26 cellular contexts compared by ENCODE assay signal in genomic region chr1:16172232-16172830, GRCh38. TPM values are rescaled to one million over a fixed set of nuclear protein-coding genes. Genes with fewer than 3 reads are reported as not detected.
DNase-seq lines count a peak whose midpoint lies in the region; ATAC-seq and TF ChIP-seq lines count a peak whose summit lies in the region.
"Had no signal": no experiment of that assay in that cellular context is flagged by ENCODE, and none has a peak within 500 bp of the region (broad histone marks: within the 10 kb centered on the region; RNA-seq: fewer than 3 reads in every experiment).

No MANE protein-coding gene starts in this region.

- H2BK15ac ChIP-seq in mesendoderm (replicated peaks; ENCODE audit: low read depth), result no peak overlapping the region

- no peak for ATAC-seq in activated CD8-positive, alpha-beta memory T cell treated with anti-CD3 and anti-CD28 coated beads, Interleukin-2, amount 10 ng/mL, durations not matched to agents 7 days and 5 days
- ATAC-seq in heart right ventricle, result no peak
- no peak for ATAC-seq in stimulated activated effector memory CD8-positive, alpha-beta T cell treated with anti-CD3 and anti-CD28 coated beads, Interleukin-12 subunit alpha, Interleukin-12 subunit beta, amount 100 ng/mL, for 72 hours
- ATAC-seq: gastroesophageal sphincter had no signal

- H3K27me3 ChIP-seq in mesendoderm (ENCODE audit: insufficient read depth, low read length, poor library complexity) (no peaks in the 10 kb centered on the region), transverse colon (no peaks in the 10 kb centered on the region), heart right ventricle (peaks cover 0 to 9% (median 0%) of the 10 kb centered on the region in 7 donors)
- H3K27me3 ChIP-seq: brain microvascular endothelial cell, gastroesophageal sphincter, sigmoid colon had no signal

- H3K27ac ChIP-seq in mesendoderm (ENCODE audit: low read depth, low read length) (no peak overlapping the region), transverse colon (peak overlapping the region; percentile 83 to 90 (median 86)), heart right ventricle (no peak overlapping the region)

- no peak overlapping the region for H4K5ac ChIP-seq in mesendoderm (ENCODE audit: low read length)

- no peaks in the 10 kb centered on the region for H3K9me3 Mint-ChIP-seq in activated CD8-positive, alpha-beta memory T cell treated with anti-CD3 and anti-CD28 coated beads, Interleukin-2, amount 10 ng/mL, durations not matched to agents 7 days and 5 days (ENCODE audit: low read depth)
- H3K9me3 Mint-ChIP-seq in chondrocyte (ENCODE audit: low read depth), result no peaks in the 10 kb centered on the region
- no peaks in the 10 kb centered on the region for H3K9me3 Mint-ChIP-seq in stimulated activated effector memory CD8-positive, alpha-beta T cell treated with anti-CD3 and anti-CD28 coated beads, Interleukin-12 subunit alpha, Interleukin-12 subunit beta, amount 100 ng/mL, for 72 hours
- H3K9me3 Mint-ChIP-seq: activated CD4-positive, alpha-beta memory T cell treated with anti-CD3 and anti-CD28 coated beads for 36 hours; IgD-negative memory B cell had no signal

- peak overlapping the region; percentile 8 for H3K4ac ChIP-seq in mesendoderm (ENCODE audit: low read depth, low read length)

- no peak overlapping the region for H3K4me3 Mint-ChIP-seq in activated CD8-positive, alpha-beta memory T cell treated with anti-CD3 and anti-CD28 coated beads, Interleukin-2, amount 10 ng/mL, durations not matched to agents 7 days and 5 days
- H3K4me3 Mint-ChIP-seq in chondrocyte (ENCODE audit: unreplicated experiment), result no peak overlapping the region
- no peak overlapping the region for H3K4me3 Mint-ChIP-seq in stimulated activated effector memory CD8-positive, alpha-beta T cell treated with anti-CD3 and anti-CD28 coated beads, Interleukin-12 subunit alpha, Interleukin-12 subunit beta, amount 100 ng/mL, for 72 hours
- H3K4me3 Mint-ChIP-seq: activated CD4-positive, alpha-beta memory T cell treated with anti-CD3 and anti-CD28 coated beads for 36 hours; IgD-negative memory B cell had no signal

- H3K9me3 ChIP-seq in transverse colon (no peaks in the 10 kb centered on the region), heart right ventricle (no peaks in the 10 kb centered on the region)
- H3K9me3 ChIP-seq: gastroesophageal sphincter, mucosa of descending colon, sigmoid colon, upper lobe of left lung had no signal

- H4K8ac ChIP-seq in mesendoderm (ENCODE audit: low read depth, low read length), result no peak overlapping the region

- TF ChIP-seq EP300 in transverse colon (IDR thresholded peaks at IDR 0.05; ENCODE audit: low read depth), result no peak

- H2AK5ac ChIP-seq in mesendoderm (ENCODE audit: low read length), result peak overlapping the region; percentile 66

- H3K56ac ChIP-seq in mesendoderm (ENCODE audit: low read length), result peak overlapping the region; percentile 59

- H2BK5ac ChIP-seq in mesendoderm (ENCODE audit: low read length), result no peak overlapping the region

- peaks cover 7% of the 10 kb centered on the region for H3K4me1 Mint-ChIP-seq in activated CD8-positive, alpha-beta memory T cell treated with anti-CD3 and anti-CD28 coated beads, Interleukin-2, amount 10 ng/mL, durations not matched to agents 7 days and 5 days
- peaks cover 52% of the 10 kb centered on the region for H3K4me1 Mint-ChIP-seq in chondrocyte (ENCODE audit: low read depth)
- H3K4me1 Mint-ChIP-seq in stimulated activated effector memory CD8-positive, alpha-beta T cell treated with anti-CD3 and anti-CD28 coated beads, Interleukin-12 subunit alpha, Interleukin-12 subunit beta, amount 100 ng/mL, for 72 hours, result peaks cover 15% of the 10 kb centered on the region

- no peak for DNase-seq in activated CD8-positive, alpha-beta memory T cell treated with anti-CD3 and anti-CD28 coated beads, Interleukin-2, amount 10 ng/mL, durations not matched to agents 7 days and 5 days
- no peak for DNase-seq in activated CD8-positive, alpha-beta memory T cell treated with anti-CD3 and anti-CD28 coated beads for 24 hours
- DNase-seq in chondrocyte (ENCODE audit: low spot score), result peak; percentile 72
- no peak for DNase-seq in mesendoderm
- no peak for DNase-seq in transverse colon
- DNase-seq in CD1c-positive myeloid dendritic cell (ENCODE audit: extremely low spot score), result no peak
- no peak for DNase-seq in heart right ventricle
- DNase-seq in stimulated activated effector memory CD8-positive, alpha-beta T cell treated with anti-CD3 and anti-CD28 coated beads, Interleukin-12 subunit alpha, Interleukin-12 subunit beta, amount 100 ng/mL, for 72 hours (ENCODE audit: low spot score in 2 of 2), result no peak
- DNase-seq: 8988T; activated CD4-positive, alpha-beta memory T cell treated with anti-CD3 and anti-CD28 coated beads for 36 hours; activated CD4-positive, CD25-positive, alpha-beta regulatory T cell; activated gamma-delta T cell; activated T-cell treated with anti-CD3 and anti-CD28 coated beads for 4 hours; DND-41; effector memory CD4-positive, alpha-beta T cell; HCEC 1CT; NCI-H2081; NCI-H774; Right ventricle myocardium superior; sigmoid colon; upper lobe of left lung had no signal

- no peaks in the 10 kb centered on the region for H3K79me1 ChIP-seq in mesendoderm (ENCODE audit: low read length)

- no peaks in the 10 kb centered on the region for H3K36me3 ChIP-seq in mesendoderm (ENCODE audit: control insufficient read depth, insufficient read depth, low read length)
- H3K36me3 ChIP-seq in transverse colon, result no peaks in the 10 kb centered on the region
- no peaks in the 10 kb centered on the region for H3K36me3 ChIP-seq in heart right ventricle
- H3K36me3 ChIP-seq: brain microvascular endothelial cell, gastroesophageal sphincter, sigmoid colon, upper lobe of left lung had no signal

- peak overlapping the region; percentile 40 for H3K27ac Mint-ChIP-seq in activated CD8-positive, alpha-beta memory T cell treated with anti-CD3 and anti-CD28 coated beads, Interleukin-2, amount 10 ng/mL, durations not matched to agents 7 days and 5 days
- peak overlapping the region; percentile 17 for H3K27ac Mint-ChIP-seq in chondrocyte (ENCODE audit: unreplicated experiment)
- no peak overlapping the region for H3K27ac Mint-ChIP-seq in stimulated activated effector memory CD8-positive, alpha-beta T cell treated with anti-CD3 and anti-CD28 coated beads, Interleukin-12 subunit alpha, Interleukin-12 subunit beta, amount 100 ng/mL, for 72 hours
- H3K27ac Mint-ChIP-seq: activated CD4-positive, alpha-beta memory T cell treated with anti-CD3 and anti-CD28 coated beads for 36 hours; IgD-negative memory B cell had no signal

- no peak for TF ChIP-seq POLR2A in transverse colon (IDR thresholded peaks at IDR 0.05)

- H3K4me3 ChIP-seq in mesendoderm (ENCODE audit: low read length), result no peak overlapping the region
- H3K4me3 ChIP-seq in transverse colon, result no peak overlapping the region
- no peak overlapping the region for H3K4me3 ChIP-seq in heart right ventricle
- H3K4me3 ChIP-seq: gastroesophageal sphincter, mucosa of descending colon, sigmoid colon, upper lobe of left lung had no signal

- intact Hi-C loops in transverse colon (cut with DNase I; ENCODE audit: low total_unique reads) (no loop called here), heart right ventricle (cut with DNase I) (no loop called here)

- peaks cover 6% of the 10 kb centered on the region for H3K4me1 ChIP-seq in mesendoderm (ENCODE audit: control insufficient read depth, low read depth, low read length)
- H3K4me1 ChIP-seq in transverse colon, result peaks cover 41 to 78% (median 62%) of the 10 kb centered on the region in 4 donors
- H3K4me1 ChIP-seq in heart right ventricle, result peaks cover 20 to 58% (median 46%) of the 10 kb centered on the region in 9 donors

- CTCF ChIA-PET in activated CD8-positive, alpha-beta memory T cell treated with anti-CD3 and anti-CD28 coated beads, Interleukin-2, amount 10 ng/mL, durations not matched to agents 7 days and 5 days (lab: Charles Lee), result interaction anchor here (1.0 kb wide), 1 partner anchor 10 kb away, joined by 3 read pairs; no protein-coding TSS in a partner anchor

- H3K36me3 Mint-ChIP-seq in activated CD8-positive, alpha-beta memory T cell treated with anti-CD3 and anti-CD28 coated beads, Interleukin-2, amount 10 ng/mL, durations not matched to agents 7 days and 5 days, result no peaks in the 10 kb centered on the region
- H3K36me3 Mint-ChIP-seq in chondrocyte (ENCODE audit: low read depth), result no peaks in the 10 kb centered on the region
- H3K36me3 Mint-ChIP-seq in stimulated activated effector memory CD8-positive, alpha-beta T cell treated with anti-CD3 and anti-CD28 coated beads, Interleukin-12 subunit alpha, Interleukin-12 subunit beta, amount 100 ng/mL, for 72 hours, result no peaks in the 10 kb centered on the region
- H3K36me3 Mint-ChIP-seq: activated CD4-positive, alpha-beta memory T cell treated with anti-CD3 and anti-CD28 coated beads for 36 hours; IgD-negative memory B cell had no signal

- no peak overlapping the region for H3K23ac ChIP-seq in mesendoderm (ENCODE audit: low read length)

- H3K18ac ChIP-seq in mesendoderm (ENCODE audit: low read length), result peak overlapping the region; percentile 34

- no peak overlapping the region for H3K4me2 ChIP-seq in mesendoderm (ENCODE audit: low read length)

- WGBS in mesendoderm (ENCODE audit: extremely low coverage, insufficient coverage, low lambda C conversion rate), result no CpG with 5 or more reads among the region's 15 CpGs
- WGBS in transverse colon (ENCODE audit: low coverage in 1 of 2), 2 donors, result 76 to 83% methylated on average over 2 to 15 of the region's 15 CpGs
- 95 to 96% methylated on average over 13 to 15 of the region's 15 CpGs for whole genome bisulfite sequencing in heart right ventricle, 2 donors

- in situ Hi-C loops in transverse colon (cut with MboI; ENCODE audit: low pct_ligation_motif_present in 1 of 4, low pct_unique_long_range_greater_than_20kb in 1 of 4, low sequenced_read_pairs in 3 of 4), result no loop called here

- TF ChIP-seq CTCF in chondrocyte (IDR thresholded peaks at IDR 0.05), result no peak
- no peak for TF ChIP-seq CTCF in transverse colon (IDR thresholded peaks at IDR 0.05)
- TF ChIP-seq CTCF in heart right ventricle (IDR thresholded peaks at IDR 0.05), result no peak

- no peaks in the 10 kb centered on the region for H3K79me2 ChIP-seq in mesendoderm (ENCODE audit: control insufficient read depth, insufficient read depth, low read length)

- H2BK120ac ChIP-seq in mesendoderm (ENCODE audit: low read depth, low read length), result no peak overlapping the region

- H3K27me3 Mint-ChIP-seq in activated CD8-positive, alpha-beta memory T cell treated with anti-CD3 and anti-CD28 coated beads, Interleukin-2, amount 10 ng/mL, durations not matched to agents 7 days and 5 days, result peaks cover 21% of the 10 kb centered on the region
- no peaks in the 10 kb centered on the region for H3K27me3 Mint-ChIP-seq in chondrocyte (ENCODE audit: low read depth)
- H3K27me3 Mint-ChIP-seq: progenitor cell of endocrine pancreas had no signal

- no peak overlapping the region for H3K9ac ChIP-seq in mesendoderm (ENCODE audit: low read length)

RNA-seq across cellular contexts. Expression of gene EPHA2, which starts 16.5 kb away (rescaled TPM):
- total RNA-seq in activated CD8-positive, alpha-beta memory T cell treated with anti-CD3 and anti-CD28 coated beads, Interleukin-2, amount 10 ng/mL, durations not matched to agents 7 days and 5 days, result not detected
- total RNA-seq in chondrocyte, result 38.5 to 47.4 TPM (median 40.0 TPM) in 3 replicates
- polyA plus RNA-seq in mesendoderm (2013, experiment 1 of 2), result 78.4 TPM
- 74.3 TPM for polyA plus RNA-seq in mesendoderm (2013, experiment 2 of 2)
- 10 to 100 TPM in 3 of 4 donors, 1 to 10 TPM in 1; 2.6 to 68.8 (median 30.5) TPM for total RNA-seq in transverse colon
- total RNA-seq in heart right ventricle, result 10 to 100 TPM in 9 of 10 donors, 1 to 10 TPM in 1; 8.3 to 25.1 (median 11.9) TPM
- 1 to 10 TPM; 7.8 to 9.3 TPM for polyA plus RNA-seq in heart right ventricle
- polyA plus RNA-seq: IgD-negative memory B cell had no signal

RNA-seq across cellular contexts. Expression of gene ARHGEF19, which starts 40.1 kb away (rescaled TPM):
- total RNA-seq in activated CD8-positive, alpha-beta memory T cell treated with anti-CD3 and anti-CD28 coated beads, Interleukin-2, amount 10 ng/mL, durations not matched to agents 7 days and 5 days, result 1 to 10 TPM; 5.3 to 6.0 TPM
- total RNA-seq in chondrocyte, result 14.4 to 17.7 TPM (median 16.1 TPM) in 3 replicates
- 27.7 TPM for polyA plus RNA-seq in mesendoderm (2013, experiment 1 of 2)
- polyA plus RNA-seq in mesendoderm (2013, experiment 2 of 2), result 26.7 TPM
- 10 to 100 TPM in 2 of 4 donors, 1 to 10 TPM in 2; 5.7 to 46.8 (median 10.8) TPM for total RNA-seq in transverse colon
- 1 to 10 TPM in 7 of 10 donors, under 1 TPM in 3; 0.49 to 3.0 (median 1.6) TPM for total RNA-seq in heart right ventricle
- polyA plus RNA-seq in heart right ventricle, result 1 to 10 TPM; 1.9 to 5.4 TPM

Comparison
In these comparisons a context has a peak if more than half of its experiments do, and no peak if none do; other contexts are left out.
1. H3K27ac ChIP-seq: peak in transverse colon (4 of 4); none in mesendoderm (single experiment) and heart right ventricle (0 of 10).